ENCODE assay signal across 17 cellular contexts in the genomic region with DNA sequence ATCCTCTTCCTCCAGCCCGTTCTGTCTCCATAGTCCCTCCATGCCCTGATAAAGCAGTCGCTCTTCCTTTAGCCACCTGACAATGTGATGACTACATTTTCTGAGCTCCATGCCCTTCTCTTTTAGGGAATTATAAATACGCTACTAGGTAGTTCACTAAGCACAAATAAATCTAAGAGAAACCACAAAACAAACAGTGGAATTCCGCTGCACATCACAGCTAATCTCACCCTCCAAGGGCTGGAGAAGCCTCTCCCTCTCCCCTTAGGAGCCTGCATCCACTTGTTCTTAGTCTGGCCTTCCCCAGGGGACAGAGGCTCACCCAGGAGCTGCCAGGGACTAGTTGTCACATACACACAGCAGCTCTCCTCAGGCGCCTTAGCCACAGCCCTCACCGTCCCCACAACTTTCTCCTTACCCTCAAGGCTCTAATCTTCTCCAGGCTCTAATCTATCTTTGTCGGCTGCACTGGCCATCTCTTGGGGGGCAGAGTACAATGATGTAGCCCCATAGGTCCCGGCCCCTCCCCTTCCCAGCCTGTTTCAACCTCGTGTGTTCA. TPM values are rescaled to one million over a fixed set of nuclear protein-coding genes. Genes with fewer than 3 reads are reported as not detected.
DNase-seq lines count a peak whose midpoint lies in the region; FAIRE-seq and TF ChIP-seq lines count a peak whose summit lies in the region.
"Had no signal": no experiment of that assay in that cellular context is flagged by ENCODE, and none has a peak within 500 bp of the region (broad histone marks: within the 10 kb centered on the region; RNA-seq: fewer than 3 reads in every experiment).

No MANE protein-coding gene starts in this region.

- no peaks in the 10 kb centered on the region for H3K4me1 ChIP-seq in kidney (ENCODE audit: control insufficient read depth in 1 of 2, insufficient read depth in 1 of 2, low read depth in 1 of 2, low read length in 2 of 2)

- intact Hi-C loops in kidney (cut with DNase I), result no loop called here

- H3K9me3 Mint-ChIP-seq in activated naive CD4-positive, alpha-beta T cell treated with anti-CD3 and anti-CD28 coated beads, Interleukin-2, amount 10 ng/mL, durations not matched to agents 7 days and 5 days, result no peaks in the 10 kb centered on the region
- H3K9me3 Mint-ChIP-seq in activated CD4-positive, alpha-beta memory T cell treated with anti-CD3 and anti-CD28 coated beads, Interleukin-2, amount 10 ng/mL, durations not matched to agents 7 days and 5 days, result no peaks in the 10 kb centered on the region
- no peaks in the 10 kb centered on the region for H3K9me3 Mint-ChIP-seq in type B pancreatic cell
- H3K9me3 Mint-ChIP-seq: activated T-cell treated with anti-CD3 and anti-CD28 coated beads, Interleukin-2, amount 50 U/mL, for 4 hours; brain; WTC11 had no signal

- POLR2A ChIA-PET in activated CD4-positive, alpha-beta memory T cell treated with anti-CD3 and anti-CD28 coated beads, Interleukin-2, amount 10 ng/mL, durations not matched to agents 7 days and 5 days (lab: Charles Lee), result interaction anchor here (1.2 kb wide), 1 partner anchor 57 kb away, joined by 3 read pairs; no protein-coding TSS in a partner anchor

- no peak overlapping the region for H3K4me3 Mint-ChIP-seq in activated naive CD4-positive, alpha-beta T cell treated with anti-CD3 and anti-CD28 coated beads, Interleukin-2, amount 10 ng/mL, durations not matched to agents 7 days and 5 days
- no peak overlapping the region for H3K4me3 Mint-ChIP-seq in activated CD4-positive, alpha-beta memory T cell treated with anti-CD3 and anti-CD28 coated beads, Interleukin-2, amount 10 ng/mL, durations not matched to agents 7 days and 5 days
- H3K4me3 Mint-ChIP-seq in type B pancreatic cell, result no peak overlapping the region
- H3K4me3 Mint-ChIP-seq: activated T-cell treated with anti-CD3 and anti-CD28 coated beads, Interleukin-2, amount 50 U/mL, for 4 hours; brain; WTC11 had no signal

- peaks cover 9 to 21% of the 10 kb centered on the region in 2 donors for H3K36me3 ChIP-seq in kidney (ENCODE audit: control insufficient read depth in 1 of 2, insufficient read depth in 2 of 2, low read length in 2 of 2)
- H3K36me3 ChIP-seq: left ventricle myocardium inferior had no signal

- H3K27ac Mint-ChIP-seq in activated naive CD4-positive, alpha-beta T cell treated with anti-CD3 and anti-CD28 coated beads, Interleukin-2, amount 10 ng/mL, durations not matched to agents 7 days and 5 days, result peak overlapping the region; percentile 67
- peak overlapping the region; percentile 31 for H3K27ac Mint-ChIP-seq in activated CD4-positive, alpha-beta memory T cell treated with anti-CD3 and anti-CD28 coated beads, Interleukin-2, amount 10 ng/mL, durations not matched to agents 7 days and 5 days
- H3K27ac Mint-ChIP-seq in type B pancreatic cell, result peak overlapping the region; percentile 52
- H3K27ac Mint-ChIP-seq: brain had no signal

- no peak overlapping the region for H3K4me3 ChIP-seq in kidney (ENCODE audit: low read length in 2 of 2)
- H3K4me3 ChIP-seq: dorsolateral prefrontal cortex, left ventricle myocardium inferior had no signal

- no peak overlapping the region for H3K9ac ChIP-seq in kidney (ENCODE audit: low read length in 2 of 2)

- FAIRE-seq in kidney (lab: Jason Lieb, UNC), result no peak

- peaks cover 25% of the 10 kb centered on the region for H3K4me1 Mint-ChIP-seq in activated naive CD4-positive, alpha-beta T cell treated with anti-CD3 and anti-CD28 coated beads, Interleukin-2, amount 10 ng/mL, durations not matched to agents 7 days and 5 days
- peaks cover 41% of the 10 kb centered on the region for H3K4me1 Mint-ChIP-seq in activated CD4-positive, alpha-beta memory T cell treated with anti-CD3 and anti-CD28 coated beads, Interleukin-2, amount 10 ng/mL, durations not matched to agents 7 days and 5 days
- peaks cover 4% of the 10 kb centered on the region for H3K4me1 Mint-ChIP-seq in type B pancreatic cell (ENCODE audit: unreplicated experiment)
- H3K4me1 Mint-ChIP-seq: brain had no signal

- H3K9me3 ChIP-seq in kidney (ENCODE audit: control insufficient read depth in 1 of 2, low read length in 2 of 2), result no peaks in the 10 kb centered on the region
- H3K9me3 ChIP-seq: left ventricle myocardium inferior had no signal

- no peak for DNase-seq in activated naive CD4-positive, alpha-beta T cell treated with anti-CD3 and anti-CD28 coated beads, Interleukin-2, amount 10 ng/mL, durations not matched to agents 7 days and 5 days
- no peak for DNase-seq in activated naive CD4-positive, alpha-beta T cell (lab: John Stamatoyannopoulos, UW)
- DNase-seq in activated CD4-positive, alpha-beta memory T cell treated with anti-CD3 and anti-CD28 coated beads, Interleukin-2, amount 10 ng/mL, durations not matched to agents 7 days and 5 days, result no peak
- peak; percentile 26 for DNase-seq in kidney
- DNase-seq in type B pancreatic cell (ENCODE audit: extremely low spot score, unreplicated experiment), result no peak
- no peak for DNase-seq in DMS114 treated with DMSO at 0.1 percent for 48 hours (lab: John Stamatoyannopoulos, UW; ENCODE audit: unreplicated experiment)
- DNase-seq in Ammon's horn (ENCODE audit: low spot score), result no peak
- DNase-seq in hepatic stellate cell (ENCODE audit: low spot score), result no peak
- DNase-seq: activated T-cell treated with anti-CD3 and anti-CD28 coated beads, Interleukin-2, amount 50 U/mL, for 4 hours; dorsolateral prefrontal cortex; hypothalamus; left ventricle myocardium inferior; NCI-H146; NCI-H526 treated with DMSO at 0.1 percent for 48 hours; stimulated activated CD4-positive, alpha-beta T cell treated with anti-CD3 and anti-CD28 coated beads, Interleukin-4, amount 100 ng/mL, for 1 hour had no signal

- H3K27ac ChIP-seq in kidney (ENCODE audit: low read depth in 2 of 2, low read length in 2 of 2), result no peak overlapping the region
- H3K27ac ChIP-seq: dorsolateral prefrontal cortex, left ventricle myocardium inferior had no signal

- H3K36me3 Mint-ChIP-seq in activated naive CD4-positive, alpha-beta T cell treated with anti-CD3 and anti-CD28 coated beads, Interleukin-2, amount 10 ng/mL, durations not matched to agents 7 days and 5 days, result peaks cover 72% of the 10 kb centered on the region
- peaks cover 95% of the 10 kb centered on the region for H3K36me3 Mint-ChIP-seq in activated CD4-positive, alpha-beta memory T cell treated with anti-CD3 and anti-CD28 coated beads, Interleukin-2, amount 10 ng/mL, durations not matched to agents 7 days and 5 days (ENCODE audit: low read depth)
- H3K36me3 Mint-ChIP-seq in type B pancreatic cell, result peaks cover 4% of the 10 kb centered on the region

- no peaks in the 10 kb centered on the region for H3K27me3 Mint-ChIP-seq in activated naive CD4-positive, alpha-beta T cell treated with anti-CD3 and anti-CD28 coated beads, Interleukin-2, amount 10 ng/mL, durations not matched to agents 7 days and 5 days
- no peaks in the 10 kb centered on the region for H3K27me3 Mint-ChIP-seq in activated CD4-positive, alpha-beta memory T cell treated with anti-CD3 and anti-CD28 coated beads, Interleukin-2, amount 10 ng/mL, durations not matched to agents 7 days and 5 days
- H3K27me3 Mint-ChIP-seq in type B pancreatic cell, result no peaks in the 10 kb centered on the region
- H3K27me3 Mint-ChIP-seq: brain had no signal

- TF ChIP-seq CTCF in kidney (IDR thresholded peaks at IDR 0.05; ENCODE audit: borderline replicate concordance, extremely low read depth, insufficient read depth) (no peak), type B pancreatic cell (conservative IDR thresholded peaks at IDR 0.05) (no peak)

- CTCF ChIA-PET in activated naive CD4-positive, alpha-beta T cell treated with anti-CD3 and anti-CD28 coated beads, Interleukin-2, amount 10 ng/mL, durations not matched to agents 7 days and 5 days (lab: Charles Lee), result interaction anchor here (0.6 kb wide), 1 partner anchor 115 kb away, joined by 3 read pairs; no protein-coding TSS in a partner anchor
- CTCF ChIA-PET in activated CD4-positive, alpha-beta memory T cell treated with anti-CD3 and anti-CD28 coated beads, Interleukin-2, amount 10 ng/mL, durations not matched to agents 7 days and 5 days (lab: Charles Lee), result no interaction called here

RNA-seq across cellular contexts. Expression of gene GPR68, which starts 55.9 kb away (rescaled TPM):
- 10 to 100 TPM; 36.9 to 39.8 TPM for total RNA-seq in activated CD4-positive, alpha-beta memory T cell treated with anti-CD3 and anti-CD28 coated beads, Interleukin-2, amount 10 ng/mL, durations not matched to agents 7 days and 5 days
- total RNA-seq in kidney (1.7 TPM), type B pancreatic cell (ENCODE audit: low replicate concordance) (0.33 and 0.58 TPM in 2 replicates)
- 0.82 TPM for polyA plus RNA-seq in kidney (ENCODE audit: insufficient read depth, low read depth, low replicate concordance)

Comparison
In these comparisons a context has a peak if more than half of its experiments do, and no peak if none do; other contexts are left out.
1. RNA of gene GPR68, which starts 55.9 kb away (total RNA-seq): 36.9 to 39.8 TPM in activated CD4-positive, alpha-beta memory T cell treated with anti-CD3 and anti-CD28 coated beads, Interleukin-2, amount 10 ng/mL, durations not matched to agents 7 days and 5 days; 1.7 TPM in kidney (single experiment) and 0.33 to 0.58 TPM in type B pancreatic cell; every median in the first group is over 10 times any median in the second.
2. Peak in every context shown above with its lines, with median percentiles within 50 percentile points of each other: H3K27ac Mint-ChIP-seq.